1 cellular context compared by ENCODE assay signal in the genomic region with DNA sequence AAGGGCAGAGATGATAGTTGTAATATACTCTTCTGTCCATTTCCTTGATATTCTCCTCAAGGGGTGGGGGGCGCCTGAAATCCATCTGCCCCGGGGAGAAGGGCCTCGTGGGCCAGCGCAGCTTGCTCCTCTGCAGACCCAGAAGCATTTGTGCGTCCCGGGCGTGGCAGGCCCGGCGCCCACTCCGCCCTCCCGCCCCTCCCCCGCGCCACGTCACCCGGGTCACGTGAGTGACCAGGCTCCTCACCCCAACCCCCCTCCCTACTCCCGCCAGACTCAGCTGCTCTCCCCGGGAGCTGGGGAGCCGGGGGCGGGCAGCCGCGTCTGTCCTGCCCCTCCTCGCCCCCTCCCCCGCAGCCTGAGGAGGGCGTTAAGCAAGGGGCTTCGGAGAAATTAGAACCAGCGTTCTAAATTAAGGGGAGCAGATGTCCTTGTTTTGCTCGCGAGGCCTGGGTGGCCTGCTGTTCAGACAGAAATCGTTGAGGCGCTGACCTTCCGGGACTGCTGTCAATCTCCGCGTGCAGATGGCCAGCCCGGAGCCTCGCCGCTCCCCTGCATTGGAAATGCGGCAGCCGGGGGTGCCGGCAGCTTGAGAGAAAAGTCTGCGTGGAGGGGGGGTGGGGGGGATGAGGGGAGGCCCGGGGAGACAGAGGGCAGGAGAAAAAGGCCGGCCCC.
TF ChIP-seq lines count a peak whose summit lies in the region.

No MANE protein-coding gene starts in this region.

TF ChIP-seq in K562, 482 proteins besides CTCF, POLR2A, EP300 and RAD21 (continued from another document and continues in another):
- TF ChIP-seq, protein P1, sequence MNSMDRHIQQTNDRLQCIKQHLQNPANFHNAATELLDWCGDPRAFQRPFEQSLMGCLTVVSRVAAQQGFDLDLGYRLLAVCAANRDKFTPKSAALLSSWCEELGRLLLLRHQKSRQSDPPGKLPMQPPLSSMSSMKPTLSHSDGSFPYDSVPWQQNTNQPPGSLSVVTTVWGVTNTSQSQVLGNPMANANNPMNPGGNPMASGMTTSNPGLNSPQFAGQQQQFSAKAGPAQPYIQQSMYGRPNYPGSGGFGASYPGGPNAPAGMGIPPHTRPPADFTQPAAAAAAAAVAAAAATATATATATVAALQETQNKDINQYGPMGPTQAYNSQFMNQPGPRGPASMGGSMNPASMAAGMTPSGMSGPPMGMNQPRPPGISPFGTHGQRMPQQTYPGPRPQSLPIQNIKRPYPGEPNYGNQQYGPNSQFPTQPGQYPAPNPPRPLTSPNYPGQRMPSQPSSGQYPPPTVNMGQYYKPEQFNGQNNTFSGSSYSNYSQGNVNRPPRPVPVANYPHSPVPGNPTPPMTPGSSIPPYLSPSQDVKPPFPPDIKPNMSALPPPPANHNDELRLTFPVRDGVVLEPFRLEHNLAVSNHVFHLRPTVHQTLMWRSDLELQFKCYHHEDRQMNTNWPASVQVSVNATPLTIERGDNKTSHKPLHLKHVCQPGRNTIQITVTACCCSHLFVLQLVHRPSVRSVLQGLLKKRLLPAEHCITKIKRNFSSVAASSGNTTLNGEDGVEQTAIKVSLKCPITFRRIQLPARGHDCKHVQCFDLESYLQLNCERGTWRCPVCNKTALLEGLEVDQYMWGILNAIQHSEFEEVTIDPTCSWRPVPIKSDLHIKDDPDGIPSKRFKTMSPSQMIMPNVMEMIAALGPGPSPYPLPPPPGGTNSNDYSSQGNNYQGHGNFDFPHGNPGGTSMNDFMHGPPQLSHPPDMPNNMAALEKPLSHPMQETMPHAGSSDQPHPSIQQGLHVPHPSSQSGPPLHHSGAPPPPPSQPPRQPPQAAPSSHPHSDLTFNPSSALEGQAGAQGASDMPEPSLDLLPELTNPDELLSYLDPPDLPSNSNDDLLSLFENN (IDR thresholded peaks at IDR 0.05; ENCODE audit: low read depth in 2 of 2, low read length in 2 of 2) = no peak
- TF ChIP-seq, protein P2, sequence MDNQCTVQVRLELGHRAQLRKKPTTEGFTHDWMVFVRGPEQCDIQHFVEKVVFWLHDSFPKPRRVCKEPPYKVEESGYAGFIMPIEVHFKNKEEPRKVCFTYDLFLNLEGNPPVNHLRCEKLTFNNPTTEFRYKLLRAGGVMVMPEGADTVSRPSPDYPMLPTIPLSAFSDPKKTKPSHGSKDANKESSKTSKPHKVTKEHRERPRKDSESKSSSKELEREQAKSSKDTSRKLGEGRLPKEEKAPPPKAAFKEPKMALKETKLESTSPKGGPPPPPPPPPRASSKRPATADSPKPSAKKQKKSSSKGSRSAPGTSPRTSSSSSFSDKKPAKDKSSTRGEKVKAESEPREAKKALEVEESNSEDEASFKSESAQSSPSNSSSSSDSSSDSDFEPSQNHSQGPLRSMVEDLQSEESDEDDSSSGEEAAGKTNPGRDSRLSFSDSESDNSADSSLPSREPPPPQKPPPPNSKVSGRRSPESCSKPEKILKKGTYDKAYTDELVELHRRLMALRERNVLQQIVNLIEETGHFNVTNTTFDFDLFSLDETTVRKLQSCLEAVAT (IDR thresholded peaks at IDR 0.05) = no peak
- TF ChIP-seq BRCA1 (IDR thresholded peaks at IDR 0.05) = no peak
- TF ChIP-seq BRCA1 (CRISPR knock-in tag; IDR thresholded peaks at IDR 0.05) = no peak
- peak; percentile 64; the same call in 1 of the 2 replicates for TF ChIP-seq ZNF584 (CRISPR knock-in tag; IDR thresholded peaks at IDR 0.05; ENCODE audit: low read depth)
- TF ChIP-seq ZNF23 (CRISPR knock-in tag; IDR thresholded peaks at IDR 0.05) = no peak
- no peak for TF ChIP-seq MAFG (tag; conservative IDR thresholded peaks at IDR 0.05)
- TF ChIP-seq ETS1 (conservative IDR thresholded peaks at IDR 0.05; ENCODE audit: control insufficient read depth, low read depth, low read length) = no peak
- TF ChIP-seq, protein P3, sequence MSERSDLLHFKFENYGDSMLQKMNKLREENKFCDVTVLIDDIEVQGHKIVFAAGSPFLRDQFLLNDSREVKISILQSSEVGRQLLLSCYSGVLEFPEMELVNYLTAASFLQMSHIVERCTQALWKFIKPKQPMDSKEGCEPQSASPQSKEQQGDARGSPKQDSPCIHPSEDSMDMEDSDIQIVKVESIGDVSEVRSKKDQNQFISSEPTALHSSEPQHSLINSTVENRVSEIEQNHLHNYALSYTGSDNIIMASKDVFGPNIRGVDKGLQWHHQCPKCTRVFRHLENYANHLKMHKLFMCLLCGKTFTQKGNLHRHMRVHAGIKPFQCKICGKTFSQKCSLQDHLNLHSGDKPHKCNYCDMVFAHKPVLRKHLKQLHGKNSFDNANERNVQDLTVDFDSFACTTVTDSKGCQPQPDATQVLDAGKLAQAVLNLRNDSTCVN (CRISPR knock-in tag; IDR thresholded peaks at IDR 0.05) = no peak
- no peak for TF ChIP-seq ZBTB5 (IDR thresholded peaks at IDR 0.05)
- TF ChIP-seq, protein P4, sequence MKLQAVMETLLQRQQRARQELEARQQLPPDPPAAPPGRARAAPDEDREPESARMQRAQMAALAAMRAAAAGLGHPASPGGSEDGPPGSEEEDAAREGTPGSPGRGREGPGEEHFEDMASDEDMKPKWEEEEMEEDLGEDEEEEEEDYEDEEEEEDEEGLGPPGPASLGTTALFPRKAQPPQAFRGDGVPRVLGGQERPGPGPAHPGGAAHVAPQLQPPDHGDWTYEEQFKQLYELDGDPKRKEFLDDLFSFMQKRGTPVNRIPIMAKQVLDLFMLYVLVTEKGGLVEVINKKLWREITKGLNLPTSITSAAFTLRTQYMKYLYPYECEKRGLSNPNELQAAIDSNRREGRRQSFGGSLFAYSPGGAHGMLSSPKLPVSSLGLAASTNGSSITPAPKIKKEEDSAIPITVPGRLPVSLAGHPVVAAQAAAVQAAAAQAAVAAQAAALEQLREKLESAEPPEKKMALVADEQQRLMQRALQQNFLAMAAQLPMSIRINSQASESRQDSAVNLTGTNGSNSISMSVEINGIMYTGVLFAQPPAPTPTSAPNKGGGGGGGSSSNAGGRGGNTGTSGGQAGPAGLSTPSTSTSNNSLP (IDR thresholded peaks at IDR 0.05; ENCODE audit: borderline replicate concordance, low read depth, low read length) = no peak
- no peak for TF ChIP-seq PURB (CRISPR knock-in tag; IDR thresholded peaks at IDR 0.05; ENCODE audit: low read depth)
- no peak for TF ChIP-seq ADNP (tag; IDR thresholded peaks at IDR 0.05)
- no peak for TF ChIP-seq SRSF9 (IDR thresholded peaks at IDR 0.05; ENCODE audit: borderline replicate concordance, low read depth, low read length)
- TF ChIP-seq NELFE (IDR thresholded peaks at IDR 0.05; ENCODE audit: insufficient read depth, insufficient read length) = no peak
- TF ChIP-seq GTF2A2 (tag; IDR thresholded peaks at IDR 0.05) = no peak
- TF ChIP-seq RNF2 (IDR thresholded peaks at IDR 0.05) = no peak
- TF ChIP-seq NCOR1 (IDR thresholded peaks at IDR 0.05) = no peak
- TF ChIP-seq TSC22D4 (tag; IDR thresholded peaks at IDR 0.05) = no peak
- TF ChIP-seq SMC3 (conservative IDR thresholded peaks at IDR 0.05; ENCODE audit: insufficient read depth, low read depth, low read length) = no peak
- no peak for TF ChIP-seq YY1 (IDR thresholded peaks at IDR 0.05; ENCODE audit: borderline replicate concordance in 1 of 3, control insufficient read depth in 1 of 3, extremely low read depth in 1 of 3, insufficient read depth in 3 of 3, insufficient read length in 1 of 3, insufficient replicate concordance in 2 of 3, low read depth in 1 of 3, low read length in 2 of 3)
- TF ChIP-seq CHD1 (IDR thresholded peaks at IDR 0.05; ENCODE audit: low read length) = no peak
- no peak for TF ChIP-seq TSHZ1 (CRISPR knock-in tag; IDR thresholded peaks at IDR 0.05)
- TF ChIP-seq, protein P5, sequence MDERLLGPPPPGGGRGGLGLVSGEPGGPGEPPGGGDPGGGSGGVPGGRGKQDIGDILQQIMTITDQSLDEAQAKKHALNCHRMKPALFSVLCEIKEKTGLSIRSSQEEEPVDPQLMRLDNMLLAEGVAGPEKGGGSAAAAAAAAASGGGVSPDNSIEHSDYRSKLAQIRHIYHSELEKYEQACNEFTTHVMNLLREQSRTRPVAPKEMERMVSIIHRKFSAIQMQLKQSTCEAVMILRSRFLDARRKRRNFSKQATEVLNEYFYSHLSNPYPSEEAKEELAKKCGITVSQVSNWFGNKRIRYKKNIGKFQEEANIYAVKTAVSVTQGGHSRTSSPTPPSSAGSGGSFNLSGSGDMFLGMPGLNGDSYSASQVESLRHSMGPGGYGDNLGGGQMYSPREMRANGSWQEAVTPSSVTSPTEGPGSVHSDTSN (CRISPR knock-in tag; IDR thresholded peaks at IDR 0.05; ENCODE audit: low read depth) = peak; percentile 10; the same call in 1 of the 2 replicates
- TF ChIP-seq, protein P5 (tag; conservative IDR thresholded peaks at IDR 0.05; ENCODE audit: low read depth) = peak; percentile 56
- TF ChIP-seq HDAC3 (IDR thresholded peaks at IDR 0.05; ENCODE audit: borderline replicate concordance, partially characterized antibody) = no peak
- no peak for TF ChIP-seq MAFK (IDR thresholded peaks at IDR 0.05; ENCODE audit: low read length)
- TF ChIP-seq ZNF644 (tag; IDR thresholded peaks at IDR 0.05; ENCODE audit: low read depth) = no peak
- TF ChIP-seq L3MBTL2 (IDR thresholded peaks at IDR 0.05) = peak; percentile 90
- no peak for TF ChIP-seq ZNF282 (CRISPR knock-in tag; IDR thresholded peaks at IDR 0.05)
- TF ChIP-seq CHD2 (IDR thresholded peaks at IDR 0.05; ENCODE audit: low read depth, low read length) = peak; percentile 29; the same call in 1 of the 2 replicates
- peak; percentile 39; the same call in 1 of the 2 replicates for TF ChIP-seq PHF8 (IDR thresholded peaks at IDR 0.05; ENCODE audit: borderline replicate concordance, low read length)
- no peak for TF ChIP-seq FUS (optimal IDR thresholded peaks at IDR 0.05; ENCODE audit: low read depth, low read length)
- no peak for TF ChIP-seq HNRNPL (IDR thresholded peaks at IDR 0.05; ENCODE audit: low read depth, low read length)
- TF ChIP-seq, protein P6, sequence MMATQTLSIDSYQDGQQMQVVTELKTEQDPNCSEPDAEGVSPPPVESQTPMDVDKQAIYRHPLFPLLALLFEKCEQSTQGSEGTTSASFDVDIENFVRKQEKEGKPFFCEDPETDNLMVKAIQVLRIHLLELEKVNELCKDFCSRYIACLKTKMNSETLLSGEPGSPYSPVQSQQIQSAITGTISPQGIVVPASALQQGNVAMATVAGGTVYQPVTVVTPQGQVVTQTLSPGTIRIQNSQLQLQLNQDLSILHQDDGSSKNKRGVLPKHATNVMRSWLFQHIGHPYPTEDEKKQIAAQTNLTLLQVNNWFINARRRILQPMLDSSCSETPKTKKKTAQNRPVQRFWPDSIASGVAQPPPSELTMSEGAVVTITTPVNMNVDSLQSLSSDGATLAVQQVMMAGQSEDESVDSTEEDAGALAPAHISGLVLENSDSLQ (IDR thresholded peaks at IDR 0.05) = peak; percentile 90
